17 cellular contexts compared by ENCODE assay signal in genomic region chr1:111062081-111062480, GRCh38.
"Had no signal": no experiment of that assay in that cellular context is flagged by ENCODE, and none has a peak within 500 bp of the region (broad histone marks: within the 10 kb centered on the region; RNA-seq: fewer than 3 reads in every experiment).

No MANE protein-coding gene starts in this region.

- H3K4me1 ChIP-seq: adrenal gland, colonic mucosa, heart left ventricle, parathyroid adenoma, upper lobe of left lung had no signal

- H3K79me2 ChIP-seq: parathyroid adenoma had no signal

- H3K36me3 ChIP-seq: adrenal gland, colonic mucosa, heart left ventricle, upper lobe of left lung had no signal

- H2AFZ ChIP-seq: parathyroid adenoma had no signal

- DNase-seq: activated CD4-positive, alpha-beta T cell treated with anti-CD3 and anti-CD28 coated beads for 36 hours; activated CD4-positive, alpha-beta T cell treated with anti-CD3 and anti-CD28 coated beads, Interleukin-2, amount 50 U/mL, for 4 hours; activated CD8-positive, alpha-beta memory T cell treated with anti-CD3 and anti-CD28 coated beads for 24 hours; activated CD8-positive, alpha-beta memory T cell treated with anti-CD3 and anti-CD28 coated beads, Interleukin-2, amount 50 U/mL, for 4 hours; activated T-cell treated with anti-CD3 and anti-CD28 coated beads, Interleukin-2, amount 50 U/mL, for 24 hours; adrenal gland; colonic mucosa; heart left ventricle; left cardiac atrium; right cardiac atrium; stimulated activated CD4-positive, alpha-beta T cell treated with anti-CD3 and anti-CD28 coated beads, Interleukin-4, amount 100 ng/mL, for 24 hours; stimulated activated naive CD8-positive, alpha-beta T cell treated with anti-CD3 and anti-CD28 coated beads, Interleukin-15, Interleukin-2, amounts not matched to agents 100 U/mL and 50 U/mL, for 24 hours; T-helper 9 cell; upper lobe of left lung had no signal

- H3K27ac ChIP-seq: adrenal gland, colonic mucosa, heart left ventricle, parathyroid adenoma, upper lobe of left lung had no signal

- H3K9me3 ChIP-seq: colonic mucosa had no signal

- H3K27me3 ChIP-seq: adrenal gland, colonic mucosa, heart left ventricle, upper lobe of left lung had no signal

- H3K9ac ChIP-seq: parathyroid adenoma had no signal

- ATAC-seq: activated CD4-positive, alpha-beta T cell treated with anti-CD3 and anti-CD28 coated beads for 36 hours; activated T-helper 17 cell treated with anti-CD3 and anti-CD28 coated beads, Interleukin-2, amount 50 U/mL, for 72 hours; heart left ventricle; left cardiac atrium; right cardiac atrium; stimulated activated naive CD8-positive, alpha-beta T cell treated with anti-CD3 and anti-CD28 coated beads, Interleukin-15, Interleukin-2, amounts not matched to agents 100 U/mL and 50 U/mL, for 24 hours; WTC11 had no signal

- H3K4me3 ChIP-seq: adrenal gland, colonic mucosa, heart left ventricle, upper lobe of left lung had no signal
